In genomic region chr12:96143392-96143791, GRCh38 we compare ENCODE assay signal across 13 cellular contexts. TPM values are rescaled to one million over a fixed set of nuclear protein-coding genes. Genes with fewer than 3 reads are reported as not detected.
DNase-seq lines count a peak whose midpoint lies in the region; ATAC-seq, FAIRE-seq and TF ChIP-seq lines count a peak whose summit lies in the region.
"Had no signal": no experiment of that assay in that cellular context is flagged by ENCODE, and none has a peak within 500 bp of the region (broad histone marks: within the 10 kb centered on the region; RNA-seq: fewer than 3 reads in every experiment).

No MANE protein-coding gene starts in this region.

- no peaks in the 10 kb centered on the region for H3K27me3 Mint-ChIP-seq in activated naive CD4-positive, alpha-beta T cell treated with anti-CD3 and anti-CD28 coated beads, Interleukin-2, amount 10 ng/mL, durations not matched to agents 7 days and 5 days

- peak overlapping the region; percentile 21 for H2AFZ ChIP-seq in GM12878 (ENCODE audit: control insufficient read depth, low read depth, low read length)

- TF ChIP-seq RAD21 in GM12878 (IDR thresholded peaks at IDR 0.05; ENCODE audit: insufficient read depth, low read depth, low read length) = no peak

- WGBS in GM12878 (ENCODE audit: insufficient coverage, insufficient replicate concordance, low lambda C conversion rate, missing lambda C conversion rate) = 15% methylated on average over 6 of the region's 6 CpGs

- TF ChIP-seq CTCF in GM12878 (IDR thresholded peaks at IDR 0.05 in 2 of 3, conservative IDR thresholded peaks at IDR 0.05 in 1 of 3; ENCODE audit: control insufficient read depth in 2 of 3, extremely low read depth in 1 of 3, insufficient read depth in 1 of 3, low read depth in 3 of 3, low read length in 3 of 3) = no peak
- no peak for TF ChIP-seq CTCF in foreskin keratinocyte (conservative IDR thresholded peaks at IDR 0.05)

- H3K4me1 Mint-ChIP-seq in activated naive CD4-positive, alpha-beta T cell treated with anti-CD3 and anti-CD28 coated beads, Interleukin-2, amount 10 ng/mL, durations not matched to agents 7 days and 5 days = peaks cover 24% of the 10 kb centered on the region
- H3K4me1 Mint-ChIP-seq in stimulated activated effector memory CD8-positive, alpha-beta T cell treated with anti-CD3 and anti-CD28 coated beads, Interleukin-12 subunit alpha, Interleukin-12 subunit beta, amount 100 ng/mL, for 72 hours = peaks cover 32% of the 10 kb centered on the region

- H3K4me3 ChIP-seq in GM12878 = no peak overlapping the region

- SMC1A ChIA-PET in GM12878 (lab: Charles Lee; ENCODE audit: uncharacterized antibody, unreplicated experiment) = no interaction called here

- RAD21 ChIA-PET in GM12878 (lab: Charles Lee; ENCODE audit: unreplicated experiment) = no interaction called here

- H3K27ac ChIP-seq in GM12878 (ENCODE audit: control insufficient read depth, insufficient read depth) (no peak overlapping the region), foreskin keratinocyte (no peak overlapping the region)

- H3K79me2 ChIP-seq in GM12878 (ENCODE audit: control insufficient read depth, insufficient read depth, low read length) = no peaks in the 10 kb centered on the region

- no peak for TF ChIP-seq POLR2A in GM12878 (IDR thresholded peaks at IDR 0.05; ENCODE audit: low read depth, low read length)

- H3K9ac ChIP-seq in GM12878 (ENCODE audit: control insufficient read depth, insufficient read depth, low read length) = no peak overlapping the region

- in situ Hi-C loops in GM12878 (cut with MboI) = no loop called here

- H3K4me3 Mint-ChIP-seq in activated naive CD4-positive, alpha-beta T cell treated with anti-CD3 and anti-CD28 coated beads, Interleukin-2, amount 10 ng/mL, durations not matched to agents 7 days and 5 days = peak overlapping the region; percentile 25
- H3K4me3 Mint-ChIP-seq in stimulated activated effector memory CD8-positive, alpha-beta T cell treated with anti-CD3 and anti-CD28 coated beads, Interleukin-12 subunit alpha, Interleukin-12 subunit beta, amount 100 ng/mL, for 72 hours = peak overlapping the region; percentile 19

- FAIRE-seq in GM12878 (lab: Jason Lieb, UNC) = no peak
- FAIRE-seq: TTC549, urothelium cell line had no signal

- intact Hi-C loops in GM12878 (cut with micrococcal nuclease; ENCODE audit: unreplicated experiment) = no loop called here

- TF ChIP-seq EP300 in GM12878 (IDR thresholded peaks at IDR 0.05; ENCODE audit: borderline replicate concordance in 1 of 2, control insufficient read depth in 1 of 2, low read depth in 2 of 2, low read length in 2 of 2) = no peak

- no peaks in the 10 kb centered on the region; a peak in 1 of 4 replicates for H3K27me3 ChIP-seq in GM12878 (replicated peaks in 1 of 2; ENCODE audit: control insufficient read depth in 2 of 2, insufficient read depth in 2 of 2, low read length in 1 of 2)
- H3K27me3 ChIP-seq in foreskin keratinocyte = no peaks in the 10 kb centered on the region

- H3K36me3 Mint-ChIP-seq in activated naive CD4-positive, alpha-beta T cell treated with anti-CD3 and anti-CD28 coated beads, Interleukin-2, amount 10 ng/mL, durations not matched to agents 7 days and 5 days = no peaks in the 10 kb centered on the region
- H3K36me3 Mint-ChIP-seq in stimulated activated effector memory CD8-positive, alpha-beta T cell treated with anti-CD3 and anti-CD28 coated beads, Interleukin-12 subunit alpha, Interleukin-12 subunit beta, amount 100 ng/mL, for 72 hours = no peaks in the 10 kb centered on the region

- CTCF ChIA-PET in activated naive CD4-positive, alpha-beta T cell treated with anti-CD3 and anti-CD28 coated beads, Interleukin-2, amount 10 ng/mL, durations not matched to agents 7 days and 5 days (lab: Charles Lee) = no interaction called here
- CTCF ChIA-PET in GM12878 (lab: Yijun Ruan, JAX) = no interaction called here

- H3K4me2 ChIP-seq in GM12878 (ENCODE audit: control insufficient read depth, insufficient read depth) = no peak overlapping the region

- POLR2A ChIA-PET in GM12878 (lab: Charles Lee) = no interaction called here

- H3K4me1 ChIP-seq in GM12878 (ENCODE audit: control insufficient read depth, insufficient read depth, low read length) (no peaks in the 10 kb centered on the region), foreskin keratinocyte (peaks cover 6% of the 10 kb centered on the region)

- no TSS peak for BruUV-seq in GM12878 (replicated peaks; lab: Mats Ljungman, UMichigan)

- H3K9me3 ChIP-seq in GM12878 (replicated peaks; ENCODE audit: control insufficient read depth, insufficient read depth, low read length) = no peaks in the 10 kb centered on the region

- peaks cover 5% of the 10 kb centered on the region for H3K9me3 Mint-ChIP-seq in activated naive CD4-positive, alpha-beta T cell treated with anti-CD3 and anti-CD28 coated beads, Interleukin-2, amount 10 ng/mL, durations not matched to agents 7 days and 5 days
- H3K9me3 Mint-ChIP-seq in stimulated activated effector memory CD8-positive, alpha-beta T cell treated with anti-CD3 and anti-CD28 coated beads, Interleukin-12 subunit alpha, Interleukin-12 subunit beta, amount 100 ng/mL, for 72 hours = no peaks in the 10 kb centered on the region

- H3K36me3 ChIP-seq in GM12878 (ENCODE audit: control insufficient read depth in 2 of 2, insufficient read depth in 2 of 2, low read length in 1 of 2) = no peaks in the 10 kb centered on the region

- peak; percentile 38; the same call in 2 of the 3 replicates for ATAC-seq in GM12878
- no peak for ATAC-seq in stimulated activated effector memory CD8-positive, alpha-beta T cell treated with anti-CD3 and anti-CD28 coated beads, Interleukin-12 subunit alpha, Interleukin-12 subunit beta, amount 100 ng/mL, for 72 hours
- no peak for ATAC-seq in foreskin keratinocyte
- ATAC-seq in GM21447 (IDR thresholded peaks at IDR 0.05; ENCODE audit: unreplicated experiment) = no peak
- ATAC-seq: Panc1 had no signal

- H4K20me1 ChIP-seq in GM12878 (ENCODE audit: control insufficient read depth, insufficient read depth) = no peaks in the 10 kb centered on the region

- DNase-seq in activated naive CD4-positive, alpha-beta T cell treated with anti-CD3 and anti-CD28 coated beads, Interleukin-2, amount 10 ng/mL, durations not matched to agents 7 days and 5 days = peak; percentile 27
- no peak for DNase-seq in activated naive CD4-positive, alpha-beta T cell treated with Interleukin-2 at 50 U/mL for 16 hours
- DNase-seq in NOMO-1 treated with dmso at 0.1 percent for 144 hours (lab: John Stamatoyannopoulos, UW; ENCODE audit: unreplicated experiment) (peak; percentile 67), GM12878 (ENCODE audit: low read depth, low spot score) (no peak), NCI-H2081 treated with DMSO at 0.1 percent for 48 hours (lab: John Stamatoyannopoulos, UW) (no peak), foreskin keratinocyte (no peak)
- DNase-seq in stimulated activated effector memory CD8-positive, alpha-beta T cell treated with anti-CD3 and anti-CD28 coated beads, Interleukin-12 subunit alpha, Interleukin-12 subunit beta, amount 100 ng/mL, for 72 hours (ENCODE audit: low spot score in 2 of 2) = no peak
- DNase-seq: NCI-H1930 had no signal

- H3K27ac Mint-ChIP-seq in activated naive CD4-positive, alpha-beta T cell treated with anti-CD3 and anti-CD28 coated beads, Interleukin-2, amount 10 ng/mL, durations not matched to agents 7 days and 5 days = no peak overlapping the region
- peak overlapping the region; percentile 48 for H3K27ac Mint-ChIP-seq in stimulated activated effector memory CD8-positive, alpha-beta T cell treated with anti-CD3 and anti-CD28 coated beads, Interleukin-12 subunit alpha, Interleukin-12 subunit beta, amount 100 ng/mL, for 72 hours
- H3K27ac Mint-ChIP-seq: activated T-helper 2 cell treated with anti-CD3 and anti-CD28 coated beads, Interferon-gamma antibody, Interleukin-2, Interleukin-4, amounts not matched to agents 10 μg/mL and 5 μg/mL and 100 μg/mL, durations not matched to agents 14 hours and 24 hours and 36 hours had no signal

TF ChIP-seq in GM12878, 131 proteins besides CTCF, POLR2A, EP300 and RAD21 (continues in another document):
- TF ChIP-seq CBX3 (IDR thresholded peaks at IDR 0.05; ENCODE audit: borderline replicate concordance, low read depth) (no peak), ZBED1 (IDR thresholded peaks at IDR 0.05; ENCODE audit: borderline replicate concordance) (no peak), STAT1 (conservative IDR thresholded peaks at IDR 0.05) (no peak)

RNA-seq across cellular contexts. Expression of gene ELK3, which starts 50.8 kb away (rescaled TPM):
- total RNA-seq in GM12878 (2013; cell fraction: nucleolus; rRNA removed) = 3.1 and 3.6 TPM in 2 replicates
- total RNA-seq in GM12878 (2014; rRNA removed) (0.56 and 0.98 TPM in 2 replicates), GM12878 (2014; rRNA removed; fragmentation: Illumina TruSeq; extraction: Trizol) (0.69 and 0.89 TPM in 2 replicates), GM12878 (2021) (0.96 and 1.2 TPM in 2 replicates), foreskin keratinocyte (82.5 and 87.1 TPM in 2 replicates)
- polyA plus RNA-seq in GM12878 (2011; ENCODE audit: low read depth) = 0.62 TPM
- polyA plus RNA-seq in GM12878 (2011; rRNA removed) (4.8 and 5.3 TPM in 2 replicates), GM12878 (2014; fragmentation: Illumina TruSeq; extraction: Trizol) (0.92 and 0.98 TPM in 2 replicates), GM12878 (2014; fragmentation: Nextera tagmentation; extraction: Ambion mirVana) (under 1 TPM; 0.37 to 0.68 TPM), GM12878 (2014; rRNA removed) (0.47 and 1.2 TPM in 2 replicates), GM12878 (2016; fragmentation: Nextera tagmentation; extraction: Ambion mirVana) (under 1 TPM; 0.68 to 0.87 TPM), foreskin keratinocyte (32.8 and 37.3 TPM in 2 replicates)
- 4.2 and 5.4 TPM in 2 replicates for polyA plus RNA-seq in GM12878 (2011; cell fraction: cytosol; rRNA removed)
- polyA plus RNA-seq in GM12878 (2011; cell fraction: nucleus; rRNA removed) = 3.6 and 4.2 TPM in 2 replicates
- polyA plus RNA-seq in GM12878 (2012) = 1.4 and 1.5 TPM in 2 replicates
- 5.6 and 8.0 TPM in 2 replicates for polyA minus RNA-seq in GM12878 (2011; rRNA and poly(A)+ RNA removed)
- 2.0 and 5.4 TPM in 2 replicates for polyA minus RNA-seq in GM12878 (2011; cell fraction: cytosol; rRNA and poly(A)+ RNA removed)
- polyA minus RNA-seq in GM12878 (2011; cell fraction: nucleus; rRNA and poly(A)+ RNA removed) = 1.9 and 5.4 TPM in 2 replicates

Comparison
In these comparisons a context has a peak if more than half of its experiments do, and no peak if none do; other contexts are left out.
1. DNase-seq: peak in activated naive CD4-positive, alpha-beta T cell treated with anti-CD3 and anti-CD28 coated beads, Interleukin-2, amount 10 ng/mL, durations not matched to agents 7 days and 5 days (single experiment) and NOMO-1 treated with dmso at 0.1 percent for 144 hours (single experiment); none in activated naive CD4-positive, alpha-beta T cell treated with Interleukin-2 at 50 U/mL for 16 hours (single experiment), GM12878 (single experiment), stimulated activated effector memory CD8-positive, alpha-beta T cell treated with anti-CD3 and anti-CD28 coated beads, Interleukin-12 subunit alpha, Interleukin-12 subunit beta, amount 100 ng/mL, for 72 hours (0 of 2), NCI-H2081 treated with DMSO at 0.1 percent for 48 hours (single experiment) and foreskin keratinocyte (0 of 2).
2. RNA of gene ELK3, which starts 50.8 kb away (total RNA-seq): 82.5 to 87.1 TPM in foreskin keratinocyte; 0.56 to 3.6 TPM in GM12878; every median in the first group is over 10 times any median in the second.